Comparison of ENCODE assay signal across 11 cellular contexts in genomic region chr9:132647355-132647754, GRCh38. TPM values are rescaled to one million over a fixed set of nuclear protein-coding genes. Genes with fewer than 3 reads are reported as not detected.
DNase-seq lines count a peak whose midpoint lies in the region; ATAC-seq and TF ChIP-seq lines count a peak whose summit lies in the region.
"Had no signal": no experiment of that assay in that cellular context is flagged by ENCODE, and none has a peak within 500 bp of the region (broad histone marks: within the 10 kb centered on the region; RNA-seq: fewer than 3 reads in every experiment).

No MANE protein-coding gene starts in this region.

- no peak for DNase-seq in activated T-cell treated with anti-CD3 and anti-CD28 coated beads, Interleukin-2, amount 50 U/mL, for 24 hours
- no peak for DNase-seq in activated T-cell treated with anti-CD3 and anti-CD28 coated beads, Interleukin-2, amount 50 U/mL, for 72 hours
- peak; percentile 51 to 56 for DNase-seq in SJCRH30
- DNase-seq in fibroblast of lung (ENCODE audit: low read depth in 2 of 2): peak; percentile 99
- DNase-seq in smooth muscle cell (lab: John Stamatoyannopoulos, UW; ENCODE audit: unreplicated experiment): peak; percentile 16
- DNase-seq in NCI-H748 treated with DMSO at 0.1 percent for 48 hours (lab: John Stamatoyannopoulos, UW): no peak
- no peak for DNase-seq in UCSD-AML1 (lab: John Stamatoyannopoulos, UW; ENCODE audit: unreplicated experiment)
- DNase-seq: left ventricle myocardium inferior had no signal

- H3K4me1 ChIP-seq in SJCRH30 (peaks cover 16% of the 10 kb centered on the region), fibroblast of lung (ENCODE audit: control insufficient read depth, extremely low read depth, insufficient read depth, low read length) (peaks cover 12% of the 10 kb centered on the region), smooth muscle cell (ENCODE audit: low read depth) (peaks cover 16% of the 10 kb centered on the region)
- H3K4me1 ChIP-seq: left ventricle myocardium inferior, suprapubic skin had no signal

- H3K9me3 ChIP-seq in SJCRH30 (replicated peaks) (no peaks in the 10 kb centered on the region), fibroblast of lung (ENCODE audit: control insufficient read depth, insufficient read depth, low read depth, low read length) (no peaks in the 10 kb centered on the region), smooth muscle cell (replicated peaks; ENCODE audit: low read depth) (no peaks in the 10 kb centered on the region)
- H3K9me3 ChIP-seq: left ventricle myocardium inferior, suprapubic skin had no signal

- 1% methylated on average over 4 of the region's 4 CpGs for WGBS in smooth muscle cell (ENCODE audit: low lambda C conversion rate)

- ATAC-seq in activated T-cell treated with anti-CD3 and anti-CD28 coated beads, Interleukin-2, amount 50 U/mL, for 72 hours (replicated peaks in 1 of 2): no peak
- no peak for ATAC-seq in esophagus mucosa

- H3K27me3 Mint-ChIP-seq in activated T-cell treated with anti-CD3 and anti-CD28 coated beads, Interleukin-2, amount 50 U/mL, for 24 hours: no peaks in the 10 kb centered on the region
- H3K27me3 Mint-ChIP-seq in activated T-cell treated with anti-CD3 and anti-CD28 coated beads, Interleukin-2, amount 50 U/mL, for 72 hours (ENCODE audit: low read depth): no peaks in the 10 kb centered on the region

- H2AFZ ChIP-seq in fibroblast of lung (ENCODE audit: low read length) (no peak overlapping the region), smooth muscle cell (ENCODE audit: low read depth) (no peak overlapping the region)

- H4K20me1 ChIP-seq in fibroblast of lung (ENCODE audit: control insufficient read depth, extremely low read depth, insufficient read depth, low read length): no peaks in the 10 kb centered on the region
- H4K20me1 ChIP-seq in smooth muscle cell (ENCODE audit: low read depth): no peaks in the 10 kb centered on the region

- peaks cover 100% of the 10 kb centered on the region for H3K36me3 Mint-ChIP-seq in activated T-cell treated with anti-CD3 and anti-CD28 coated beads, Interleukin-2, amount 50 U/mL, for 24 hours (ENCODE audit: low read depth)
- peaks cover 6 to 12% of the 10 kb centered on the region in 2 donors for H3K36me3 Mint-ChIP-seq in activated T-cell treated with anti-CD3 and anti-CD28 coated beads, Interleukin-2, amount 50 U/mL, for 72 hours (ENCODE audit: insufficient read depth in 2 of 2)

- H3K27ac ChIP-seq in SJCRH30 (peak overlapping the region; percentile 61), fibroblast of lung (ENCODE audit: insufficient read depth, low read length) (peak overlapping the region; percentile 80), smooth muscle cell (ENCODE audit: low read depth) (peak overlapping the region; percentile 97)
- H3K27ac ChIP-seq: cardiac muscle cell, left ventricle myocardium inferior, suprapubic skin had no signal

- peak overlapping the region; percentile 71 for H3K27ac Mint-ChIP-seq in activated T-cell treated with anti-CD3 and anti-CD28 coated beads, Interleukin-2, amount 50 U/mL, for 24 hours
- no peak overlapping the region for H3K27ac Mint-ChIP-seq in activated T-cell treated with anti-CD3 and anti-CD28 coated beads, Interleukin-2, amount 50 U/mL, for 72 hours

- H3K9me3 Mint-ChIP-seq in activated T-cell treated with anti-CD3 and anti-CD28 coated beads, Interleukin-2, amount 50 U/mL, for 24 hours: no peaks in the 10 kb centered on the region
- H3K9me3 Mint-ChIP-seq in activated T-cell treated with anti-CD3 and anti-CD28 coated beads, Interleukin-2, amount 50 U/mL, for 72 hours: no peaks in the 10 kb centered on the region

- H3K4me1 Mint-ChIP-seq in activated T-cell treated with anti-CD3 and anti-CD28 coated beads, Interleukin-2, amount 50 U/mL, for 24 hours (ENCODE audit: low read depth): peaks cover 12% of the 10 kb centered on the region
- peaks cover 8% of the 10 kb centered on the region for H3K4me1 Mint-ChIP-seq in activated T-cell treated with anti-CD3 and anti-CD28 coated beads, Interleukin-2, amount 50 U/mL, for 72 hours (ENCODE audit: low read depth)

- H3K4me3 ChIP-seq in SJCRH30 (no peak overlapping the region), fibroblast of lung (replicated peaks in 1 of 4; ENCODE audit: control extremely low read depth in 1 of 4, insufficient read depth in 1 of 4, low read depth in 3 of 4, low read length in 4 of 4) (no peak overlapping the region), smooth muscle cell (no peak overlapping the region)
- H3K4me3 ChIP-seq: cardiac muscle cell, left ventricle myocardium inferior, suprapubic skin had no signal

- H3K27me3 ChIP-seq in SJCRH30: no peaks in the 10 kb centered on the region
- H3K27me3 ChIP-seq in fibroblast of lung (ENCODE audit: control insufficient read depth, insufficient read depth, low read length): no peaks in the 10 kb centered on the region
- H3K27me3 ChIP-seq in smooth muscle cell (ENCODE audit: low read depth): no peaks in the 10 kb centered on the region
- H3K27me3 ChIP-seq: cardiac muscle cell, suprapubic skin had no signal

- H3K36me3 ChIP-seq in SJCRH30: peaks cover 90% of the 10 kb centered on the region
- peaks cover 12% of the 10 kb centered on the region for H3K36me3 ChIP-seq in fibroblast of lung (ENCODE audit: control insufficient read depth, insufficient read depth, low read length)
- H3K36me3 ChIP-seq in smooth muscle cell (ENCODE audit: low read depth): no peaks in the 10 kb centered on the region

- H3F3A ChIP-seq in smooth muscle cell (ENCODE audit: low read depth): peaks cover 38% of the 10 kb centered on the region

- H3K4me3 Mint-ChIP-seq in activated T-cell treated with anti-CD3 and anti-CD28 coated beads, Interleukin-2, amount 50 U/mL, for 24 hours: no peak overlapping the region
- H3K4me3 Mint-ChIP-seq in activated T-cell treated with anti-CD3 and anti-CD28 coated beads, Interleukin-2, amount 50 U/mL, for 72 hours: no peak overlapping the region

- H3K9ac ChIP-seq in fibroblast of lung (ENCODE audit: insufficient read depth, low read length) (no peak overlapping the region), smooth muscle cell (ENCODE audit: low read depth) (peak overlapping the region; percentile 87)

- TF ChIP-seq CTCF in fibroblast of lung (conservative IDR thresholded peaks at IDR 0.05 in 1 of 2, IDR thresholded peaks at IDR 0.05 in 1 of 2; ENCODE audit: low read depth in 1 of 2, low read length in 2 of 2) (no peak), smooth muscle cell (IDR thresholded peaks at IDR 0.05; ENCODE audit: borderline replicate concordance, insufficient read depth, poor library complexity, severe bottlenecking) (no peak)

- H3K79me2 ChIP-seq in fibroblast of lung (ENCODE audit: control insufficient read depth, insufficient read depth, low read length) (no peaks in the 10 kb centered on the region), smooth muscle cell (ENCODE audit: low read depth) (no peaks in the 10 kb centered on the region)

- H3K4me2 ChIP-seq in fibroblast of lung (ENCODE audit: extremely low read depth, insufficient read depth, low read length) (peak overlapping the region; percentile 63), smooth muscle cell (peak overlapping the region; percentile 64)

RNA-seq across cellular contexts. Expression of gene DDX31, which starts 22.4 kb away (rescaled TPM):
- 10 to 100 TPM; 13.9 to 16.7 TPM for total RNA-seq in activated T-cell treated with anti-CD3 and anti-CD28 coated beads, Interleukin-2, amount 50 U/mL, for 72 hours
- 28.4 and 29.5 TPM in 2 replicates for total RNA-seq in SJCRH30 (2014; rRNA removed; shearing (Covaris generic))
- total RNA-seq in fibroblast of lung: 9.5 and 10.1 TPM in 2 replicates
- polyA plus RNA-seq in fibroblast of lung: 10.8 and 13.1 TPM in 2 replicates
- polyA plus RNA-seq in fibroblast of lung (2012): 7.3 and 10.7 TPM in 2 replicates
- 8.1 and 9.2 TPM in 2 replicates for polyA minus RNA-seq in fibroblast of lung (ENCODE audit: low replicate concordance)
- total RNA-seq in smooth muscle cell: 11.0 and 11.9 TPM in 2 replicates
- 5.9 and 6.6 TPM in 2 replicates for polyA plus RNA-seq in smooth muscle cell
- total RNA-seq in esophagus mucosa: 6.4 TPM

RNA-seq across cellular contexts. Expression of gene GTF3C4, which starts 22.9 kb away (rescaled TPM):
- 10 to 100 TPM; 13.8 to 16.0 TPM for total RNA-seq in activated T-cell treated with anti-CD3 and anti-CD28 coated beads, Interleukin-2, amount 50 U/mL, for 72 hours
- total RNA-seq in SJCRH30 (2014; rRNA removed; shearing (Covaris generic)): 37.5 and 39.0 TPM in 2 replicates
- total RNA-seq in fibroblast of lung (10.8 and 11.4 TPM in 2 replicates), smooth muscle cell (16.7 and 19.7 TPM in 2 replicates), esophagus mucosa (12.8 TPM)
- polyA plus RNA-seq in fibroblast of lung (6.8 and 7.0 TPM in 2 replicates), smooth muscle cell (5.6 and 8.3 TPM in 2 replicates)
- 9.5 and 10.4 TPM in 2 replicates for polyA plus RNA-seq in fibroblast of lung (2012)
- polyA minus RNA-seq in fibroblast of lung (ENCODE audit: low replicate concordance): 16.2 and 21.7 TPM in 2 replicates

Comparison
In these comparisons a context has a peak if more than half of its experiments do, and no peak if none do; other contexts are left out.
1. DNase-seq: peak in SJCRH30 (2 of 2), fibroblast of lung (2 of 2) and smooth muscle cell (single experiment); none in activated T-cell treated with anti-CD3 and anti-CD28 coated beads, Interleukin-2, amount 50 U/mL, for 24 hours (single experiment), activated T-cell treated with anti-CD3 and anti-CD28 coated beads, Interleukin-2, amount 50 U/mL, for 72 hours (0 of 2), NCI-H748 treated with DMSO at 0.1 percent for 48 hours (single experiment) and UCSD-AML1 (single experiment).
2. Peak in every context shown above with its lines, with median percentiles within 50 percentile points of each other: H3K27ac ChIP-seq.